Comparison of ENCODE assay signal across 8 cellular contexts in the genomic region with DNA sequence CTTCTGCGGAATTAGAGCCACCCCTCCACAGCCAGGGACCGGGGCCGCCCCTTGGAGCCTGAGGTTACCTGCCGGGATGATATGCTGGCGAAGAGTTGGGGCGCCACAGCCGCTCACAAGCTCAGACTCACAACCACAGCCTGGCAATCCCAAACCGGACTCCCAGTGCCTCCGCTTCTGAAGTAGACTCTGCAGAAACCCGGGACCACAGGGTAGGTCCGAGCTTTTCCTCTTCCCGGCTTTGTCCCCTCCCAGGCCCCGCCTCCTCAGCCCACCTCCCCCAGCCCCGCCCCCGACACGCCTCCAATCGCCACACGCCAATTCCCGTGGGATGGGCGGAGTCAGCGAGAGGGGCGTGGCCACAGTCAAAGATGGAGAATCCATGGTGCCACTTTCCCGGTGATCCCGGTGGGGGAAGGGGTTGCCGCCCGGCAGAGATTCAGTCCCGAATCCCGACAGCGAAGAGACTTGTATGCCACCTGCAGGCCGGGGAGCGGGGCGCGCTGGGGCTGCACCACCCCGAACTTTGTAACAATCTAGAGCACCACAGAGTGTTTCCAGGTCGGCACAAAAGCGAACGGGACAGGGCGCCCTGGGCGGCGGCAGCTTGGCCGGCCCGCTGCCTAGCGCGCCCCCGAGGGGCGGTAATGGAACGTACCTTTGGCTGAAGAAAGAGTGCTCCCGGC. TPM values are rescaled to one million over a fixed set of nuclear protein-coding genes. Genes with fewer than 3 reads are reported as not detected.
DNase-seq lines count a peak whose midpoint lies in the region; ATAC-seq and TF ChIP-seq lines count a peak whose summit lies in the region.

A gene (minus strand): TSS at position 201 of the 686 bp plus-strand sequence. CDS start 3,520 bp downstream, outside the sequence.

- CTCF ChIA-PET in CD4-positive, alpha-beta memory T cell (lab: Charles Lee; ENCODE audit: partially characterized antibody) = interaction anchor here (0.8 to 6.6 kb wide), 9 partner anchors 15 to 229 kb away, joined by 3 to 138 read pairs (median 4); a partner anchor contains a TSS
- CTCF ChIA-PET in activated CD4-positive, alpha-beta memory T cell treated with anti-CD3 and anti-CD28 coated beads, Interleukin-2, amount 10 ng/mL, durations not matched to agents 7 days and 5 days (lab: Charles Lee) = interaction anchor here (0.6 to 6.2 kb wide), 7 partner anchors 9 to 144 kb away, joined by 3 to 82 read pairs (median 6); a partner anchor contains a TSS

- no peaks in the 10 kb centered on the region for H3K27me3 ChIP-seq in CD4-positive, alpha-beta memory T cell (ENCODE audit: insufficient read depth, low read length)
- H3K27me3 ChIP-seq in duodenal mucosa (ENCODE audit: control insufficient read depth in 1 of 2, insufficient read depth in 2 of 2, low read length in 2 of 2) (no peaks in the 10 kb centered on the region), lung (ENCODE audit: control insufficient read depth, insufficient read depth) (no peaks in the 10 kb centered on the region)

- peaks cover 7% of the 10 kb centered on the region for H3K36me3 ChIP-seq in CD4-positive, alpha-beta memory T cell (ENCODE audit: insufficient read depth, low read length)
- H3K36me3 ChIP-seq in duodenal mucosa (ENCODE audit: control insufficient read depth in 1 of 2, insufficient read depth in 2 of 2, low read length in 2 of 2) = peaks cover 15 to 24% of the 10 kb centered on the region in 2 donors
- peaks cover 0 to 6% of the 10 kb centered on the region in 2 donors for H3K36me3 ChIP-seq in lung (ENCODE audit: control insufficient read depth in 2 of 2, insufficient read depth in 2 of 2, low read length in 2 of 2)

- 0% methylated on average over 48 of the region's 48 CpGs for WGBS in lung, 2 donors

- peak within 1 kb of the TSS; percentile 74 to 85 for H3K9ac ChIP-seq in duodenal mucosa (ENCODE audit: low read depth in 1 of 2, low read length in 2 of 2)

- TF ChIP-seq CTCF in lung (IDR thresholded peaks at IDR 0.05; ENCODE audit: control extremely low read depth, extremely low read depth) = no peak

- peaks cover 14% of the 10 kb centered on the region for H3K4me1 ChIP-seq in CD4-positive, alpha-beta memory T cell (ENCODE audit: insufficient read depth, low read length)
- H3K4me1 ChIP-seq in duodenal mucosa (ENCODE audit: control insufficient read depth in 1 of 2, insufficient read depth in 2 of 2, low read length in 2 of 2) (peaks cover 24 to 27% of the 10 kb centered on the region in 2 donors), lung (ENCODE audit: control insufficient read depth in 2 of 2, insufficient read depth in 2 of 2, low read length in 2 of 2) (peaks cover 4 to 6% of the 10 kb centered on the region in 2 donors)

- peak within 1 kb of the TSS; percentile 43 for H3K27ac ChIP-seq in CD4-positive, alpha-beta memory T cell (ENCODE audit: low read depth, low read length)
- H3K27ac ChIP-seq in duodenal mucosa (ENCODE audit: low read depth, low read length) = peak within 1 kb of the TSS; percentile 63
- peak within 1 kb of the TSS; percentile 84 to 87 for H3K27ac ChIP-seq in lung (ENCODE audit: low read depth in 1 of 2, low read length in 1 of 2)

- H3K9me3 ChIP-seq in CD4-positive, alpha-beta memory T cell (ENCODE audit: control insufficient read depth in 1 of 2, low read length in 2 of 2) = no peaks in the 10 kb centered on the region
- H3K9me3 ChIP-seq in duodenal mucosa (ENCODE audit: control insufficient read depth in 1 of 2, low read length in 2 of 2) (no peaks in the 10 kb centered on the region), lung (ENCODE audit: control insufficient read depth in 2 of 2, insufficient read depth in 1 of 2, low read length in 1 of 2) (no peaks in the 10 kb centered on the region)

- H3K4me3 Mint-ChIP-seq in CD4-positive, alpha-beta memory T cell = peak within 1 kb of the TSS; percentile 93 to 100 (median 98)
- peak within 1 kb of the TSS; percentile 98 for H3K4me3 Mint-ChIP-seq in activated CD4-positive, alpha-beta memory T cell treated with anti-CD3 and anti-CD28 coated beads, Interleukin-2, amount 10 ng/mL, durations not matched to agents 7 days and 5 days

- intact Hi-C loops in CD4-positive, alpha-beta memory T cell (cut with micrococcal nuclease) = loop anchor here (1.0 to 5.0 kb wide), 4 partner anchors 11 to 1488 kb away; a partner anchor contains a TSS

- peaks cover 12 to 32% (median 18%) of the 10 kb centered on the region in 4 donors for H3K4me1 Mint-ChIP-seq in CD4-positive, alpha-beta memory T cell
- peaks cover 28% of the 10 kb centered on the region for H3K4me1 Mint-ChIP-seq in activated CD4-positive, alpha-beta memory T cell treated with anti-CD3 and anti-CD28 coated beads, Interleukin-2, amount 10 ng/mL, durations not matched to agents 7 days and 5 days

- no peaks in the 10 kb centered on the region for H3K27me3 Mint-ChIP-seq in CD4-positive, alpha-beta memory T cell
- peaks cover 4% of the 10 kb centered on the region for H3K27me3 Mint-ChIP-seq in activated CD4-positive, alpha-beta memory T cell treated with anti-CD3 and anti-CD28 coated beads, Interleukin-2, amount 10 ng/mL, durations not matched to agents 7 days and 5 days

- ATAC-seq in GM19397 (IDR thresholded peaks at IDR 0.05; ENCODE audit: unreplicated experiment) = peak; percentile 78
- ATAC-seq in HG03571 (IDR thresholded peaks at IDR 0.05; ENCODE audit: unreplicated experiment) = peak; percentile 77
- ATAC-seq in lung (ENCODE audit: insufficient read depth, low FRiP score) = peak; percentile 95

- peaks cover 0 to 3% (median 0%) of the 10 kb centered on the region in 8 donors for H3K9me3 Mint-ChIP-seq in CD4-positive, alpha-beta memory T cell
- H3K9me3 Mint-ChIP-seq in activated CD4-positive, alpha-beta memory T cell treated with anti-CD3 and anti-CD28 coated beads, Interleukin-2, amount 10 ng/mL, durations not matched to agents 7 days and 5 days = no peaks in the 10 kb centered on the region

- peak within 1 kb of the TSS; percentile 91 to 92 for H3K4me3 ChIP-seq in CD4-positive, alpha-beta memory T cell (ENCODE audit: low read length in 2 of 2)
- H3K4me3 ChIP-seq in duodenal mucosa (ENCODE audit: low read depth in 1 of 2, low read length in 2 of 2) (peak within 1 kb of the TSS; percentile 99 to 100), lung (peak within 1 kb of the TSS; percentile 82)

- peak within 1 kb of the TSS; percentile 79 to 94 (median 86) for H3K27ac Mint-ChIP-seq in CD4-positive, alpha-beta memory T cell
- H3K27ac Mint-ChIP-seq in activated CD4-positive, alpha-beta memory T cell treated with anti-CD3 and anti-CD28 coated beads, Interleukin-2, amount 10 ng/mL, durations not matched to agents 7 days and 5 days = peak within 1 kb of the TSS; percentile 66

- DNase-seq in CD4-positive, alpha-beta memory T cell = peak; percentile 85 to 92 (median 88)
- DNase-seq in NCI-H82 treated with DMSO at 0.1 percent for 48 hours (lab: John Stamatoyannopoulos, UW; ENCODE audit: unreplicated experiment) = peak; percentile 87
- peak; percentile 93 for DNase-seq in activated CD4-positive, alpha-beta memory T cell treated with anti-CD3 and anti-CD28 coated beads, Interleukin-2, amount 10 ng/mL, durations not matched to agents 7 days and 5 days
- peak; percentile 97 for DNase-seq in lung (ENCODE audit: low spot score)
- DNase-seq in stimulated activated CD4-positive, alpha-beta T cell treated with anti-CD3 and anti-CD28 coated beads, TNF-alpha, amount 100 ng/mL, for 4 hours (ENCODE audit: low read depth in 3 of 3) = peak; percentile 85 to 99 (median 89)

- peaks cover 13 to 36% of the 10 kb centered on the region in 2 donors for H3K36me3 Mint-ChIP-seq in CD4-positive, alpha-beta memory T cell
- peaks cover 34% of the 10 kb centered on the region for H3K36me3 Mint-ChIP-seq in activated CD4-positive, alpha-beta memory T cell treated with anti-CD3 and anti-CD28 coated beads, Interleukin-2, amount 10 ng/mL, durations not matched to agents 7 days and 5 days (ENCODE audit: low read depth)

- POLR2A ChIA-PET in CD4-positive, alpha-beta memory T cell (lab: Charles Lee; ENCODE audit: partially characterized antibody) = interaction anchor here (1.1 to 5.2 kb wide), 4 partner anchors 11 to 544 kb away, joined by 3 to 94 read pairs (median 8); a partner anchor contains a TSS
- POLR2A ChIA-PET in activated CD4-positive, alpha-beta memory T cell treated with anti-CD3 and anti-CD28 coated beads, Interleukin-2, amount 10 ng/mL, durations not matched to agents 7 days and 5 days (lab: Charles Lee) = interaction anchor here (1.0 to 4.4 kb wide), 3 partner anchors 11 to 724 kb away, joined by 3 to 35 read pairs (median 3); a partner anchor contains a TSS

RNA-seq across cellular contexts. Expression of the gene that starts here (rescaled TPM):
- 10 to 100 TPM; 25.6 to 25.9 TPM for total RNA-seq in CD4-positive, alpha-beta memory T cell
- 1 to 10 TPM; 5.9 to 6.1 TPM for polyA plus RNA-seq in CD4-positive, alpha-beta memory T cell
- total RNA-seq in activated CD4-positive, alpha-beta memory T cell treated with anti-CD3 and anti-CD28 coated beads, Interleukin-2, amount 10 ng/mL, durations not matched to agents 7 days and 5 days = 10 to 100 TPM; 41.3 to 44.2 TPM
- total RNA-seq in lung = 100 to 1,000 TPM in 1 of 2 donors, 10 to 100 TPM in 1; 76.3 to 160 TPM
- polyA plus RNA-seq in lung = 10 to 100 TPM; 63.7 to 94.2 TPM

Comparison
In these comparisons a context has a peak if more than half of its experiments do, and no peak if none do; other contexts are left out.
1. Peak in every context shown above with its lines: DNase-seq, ATAC-seq, H3K4me3 ChIP-seq and H3K27ac ChIP-seq.
2. RNA of the gene that starts here (polyA plus RNA-seq): 63.7 to 94.2 TPM in lung; 5.9 to 6.1 TPM in CD4-positive, alpha-beta memory T cell; every median in the first group is over 4 times any median in the second.